Comparison of ENCODE assay signal across 1 cellular context in the genomic region with DNA sequence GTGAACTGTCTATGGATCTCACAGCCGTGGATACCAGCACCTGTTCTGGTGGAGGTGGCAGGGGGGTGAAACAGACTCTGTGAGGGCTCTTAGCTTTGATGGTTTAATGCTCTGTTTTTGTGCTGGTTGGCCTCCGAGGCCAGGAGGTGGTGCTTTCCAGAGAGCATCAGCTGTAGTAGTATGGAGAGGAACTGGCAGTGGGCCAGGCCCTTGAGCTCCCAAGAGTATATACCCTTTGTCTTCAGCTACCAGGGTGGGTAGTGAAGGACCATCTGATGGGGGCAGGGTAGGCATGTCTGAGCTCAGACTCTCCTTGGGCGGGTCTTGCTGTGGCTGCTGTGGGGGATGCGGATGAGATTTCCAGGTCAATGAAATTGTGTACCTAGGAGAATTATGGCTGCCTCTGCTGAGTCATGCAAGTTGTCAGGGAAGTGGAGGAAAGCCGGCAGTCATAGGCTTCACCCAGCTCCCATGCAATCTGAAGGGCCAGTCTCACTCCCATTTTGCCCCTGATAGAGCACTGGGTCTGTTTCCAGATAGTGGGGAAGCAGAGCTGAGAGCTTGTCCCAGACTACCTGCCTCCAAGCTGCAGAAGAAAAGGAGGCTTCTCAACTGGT.
TF ChIP-seq lines count a peak whose summit lies in the region.

No MANE protein-coding gene starts in this region.

TF ChIP-seq in GM23338, 12 proteins besides CTCF, POLR2A, EP300 and RAD21 (continued from another document):
- TF ChIP-seq, protein P1, sequence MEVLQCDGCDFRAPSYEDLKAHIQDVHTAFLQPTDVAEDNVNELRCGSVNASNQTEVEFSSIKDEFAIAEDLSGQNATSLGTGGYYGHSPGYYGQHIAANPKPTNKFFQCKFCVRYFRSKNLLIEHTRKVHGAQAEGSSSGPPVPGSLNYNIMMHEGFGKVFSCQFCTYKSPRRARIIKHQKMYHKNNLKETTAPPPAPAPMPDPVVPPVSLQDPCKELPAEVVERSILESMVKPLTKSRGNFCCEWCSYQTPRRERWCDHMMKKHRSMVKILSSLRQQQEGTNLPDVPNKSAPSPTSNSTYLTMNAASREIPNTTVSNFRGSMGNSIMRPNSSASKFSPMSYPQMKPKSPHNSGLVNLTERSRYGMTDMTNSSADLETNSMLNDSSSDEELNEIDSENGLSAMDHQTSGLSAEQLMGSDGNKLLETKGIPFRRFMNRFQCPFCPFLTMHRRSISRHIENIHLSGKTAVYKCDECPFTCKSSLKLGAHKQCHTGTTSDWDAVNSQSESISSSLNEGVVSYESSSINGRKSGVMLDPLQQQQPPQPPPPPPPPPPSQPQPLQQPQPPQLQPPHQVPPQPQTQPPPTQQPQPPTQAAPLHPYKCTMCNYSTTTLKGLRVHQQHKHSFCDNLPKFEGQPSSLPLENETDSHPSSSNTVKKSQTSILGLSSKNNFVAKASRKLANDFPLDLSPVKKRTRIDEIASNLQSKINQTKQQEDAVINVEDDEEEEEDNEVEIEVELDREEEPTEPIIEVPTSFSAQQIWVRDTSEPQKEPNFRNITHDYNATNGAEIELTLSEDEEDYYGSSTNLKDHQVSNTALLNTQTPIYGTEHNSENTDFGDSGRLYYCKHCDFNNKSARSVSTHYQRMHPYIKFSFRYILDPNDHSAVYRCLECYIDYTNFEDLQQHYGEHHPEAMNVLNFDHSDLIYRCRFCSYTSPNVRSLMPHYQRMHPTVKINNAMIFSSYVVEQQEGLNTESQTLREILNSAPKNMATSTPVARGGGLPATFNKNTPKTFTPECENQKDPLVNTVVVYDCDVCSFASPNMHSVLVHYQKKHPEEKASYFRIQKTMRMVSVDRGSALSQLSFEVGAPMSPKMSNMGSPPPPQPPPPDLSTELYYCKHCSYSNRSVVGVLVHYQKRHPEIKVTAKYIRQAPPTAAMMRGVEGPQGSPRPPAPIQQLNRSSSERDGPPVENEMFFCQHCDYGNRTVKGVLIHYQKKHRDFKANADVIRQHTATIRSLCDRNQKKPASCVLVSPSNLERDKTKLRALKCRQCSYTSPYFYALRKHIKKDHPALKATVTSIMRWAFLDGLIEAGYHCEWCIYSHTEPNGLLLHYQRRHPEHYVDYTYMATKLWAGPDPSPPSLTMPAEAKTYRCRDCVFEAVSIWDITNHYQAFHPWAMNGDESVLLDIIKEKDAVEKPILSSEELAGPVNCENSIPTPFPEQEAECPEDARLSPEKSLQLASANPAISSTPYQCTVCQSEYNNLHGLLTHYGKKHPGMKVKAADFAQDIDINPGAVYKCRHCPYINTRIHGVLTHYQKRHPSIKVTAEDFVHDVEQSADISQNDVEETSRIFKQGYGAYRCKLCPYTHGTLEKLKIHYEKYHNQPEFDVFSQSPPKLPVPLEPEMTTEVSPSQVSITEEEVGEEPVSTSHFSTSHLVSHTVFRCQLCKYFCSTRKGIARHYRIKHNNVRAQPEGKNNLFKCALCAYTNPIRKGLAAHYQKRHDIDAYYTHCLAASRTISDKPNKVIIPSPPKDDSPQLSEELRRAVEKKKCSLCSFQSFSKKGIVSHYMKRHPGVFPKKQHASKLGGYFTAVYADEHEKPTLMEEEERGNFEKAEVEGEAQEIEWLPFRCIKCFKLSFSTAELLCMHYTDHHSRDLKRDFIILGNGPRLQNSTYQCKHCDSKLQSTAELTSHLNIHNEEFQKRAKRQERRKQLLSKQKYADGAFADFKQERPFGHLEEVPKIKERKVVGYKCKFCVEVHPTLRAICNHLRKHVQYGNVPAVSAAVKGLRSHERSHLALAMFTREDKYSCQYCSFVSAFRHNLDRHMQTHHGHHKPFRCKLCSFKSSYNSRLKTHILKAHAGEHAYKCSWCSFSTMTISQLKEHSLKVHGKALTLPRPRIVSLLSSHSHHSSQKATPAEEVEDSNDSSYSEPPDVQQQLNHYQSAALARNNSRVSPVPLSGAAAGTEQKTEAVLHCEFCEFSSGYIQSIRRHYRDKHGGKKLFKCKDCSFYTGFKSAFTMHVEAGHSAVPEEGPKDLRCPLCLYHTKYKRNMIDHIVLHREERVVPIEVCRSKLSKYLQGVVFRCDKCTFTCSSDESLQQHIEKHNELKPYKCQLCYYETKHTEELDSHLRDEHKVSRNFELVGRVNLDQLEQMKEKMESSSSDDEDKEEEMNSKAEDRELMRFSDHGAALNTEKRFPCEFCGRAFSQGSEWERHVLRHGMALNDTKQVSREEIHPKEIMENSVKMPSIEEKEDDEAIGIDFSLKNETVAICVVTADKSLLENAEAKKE (CRISPR knock-in tag; IDR thresholded peaks at IDR 0.05) = no peak
- TF ChIP-seq EZH2 (IDR thresholded peaks at IDR 0.05; ENCODE audit: low read depth, unreplicated experiment) (no peak), STAT1 (IDR thresholded peaks at IDR 0.05; ENCODE audit: unreplicated experiment) (no peak), CREB1 (CRISPR knock-in tag; IDR thresholded peaks at IDR 0.05; ENCODE audit: low read depth) (no peak), ZNF331 (CRISPR knock-in tag; IDR thresholded peaks at IDR 0.05; ENCODE audit: low read depth) (no peak), POLR2AphosphoS5 (IDR thresholded peaks at IDR 0.05; ENCODE audit: low read depth) (no peak), EZH2phosphoT487 (IDR thresholded peaks at IDR 0.05; ENCODE audit: unreplicated experiment) (no peak), NANOG (IDR thresholded peaks at IDR 0.05; ENCODE audit: borderline replicate concordance) (no peak), JUNB (IDR thresholded peaks at IDR 0.05; ENCODE audit: unreplicated experiment) (no peak)
- TF ChIP-seq, protein P2, sequence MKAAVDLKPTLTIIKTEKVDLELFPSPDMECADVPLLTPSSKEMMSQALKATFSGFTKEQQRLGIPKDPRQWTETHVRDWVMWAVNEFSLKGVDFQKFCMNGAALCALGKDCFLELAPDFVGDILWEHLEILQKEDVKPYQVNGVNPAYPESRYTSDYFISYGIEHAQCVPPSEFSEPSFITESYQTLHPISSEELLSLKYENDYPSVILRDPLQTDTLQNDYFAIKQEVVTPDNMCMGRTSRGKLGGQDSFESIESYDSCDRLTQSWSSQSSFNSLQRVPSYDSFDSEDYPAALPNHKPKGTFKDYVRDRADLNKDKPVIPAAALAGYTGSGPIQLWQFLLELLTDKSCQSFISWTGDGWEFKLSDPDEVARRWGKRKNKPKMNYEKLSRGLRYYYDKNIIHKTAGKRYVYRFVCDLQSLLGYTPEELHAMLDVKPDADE (IDR thresholded peaks at IDR 0.05) = no peak
- TF ChIP-seq, protein P3, sequence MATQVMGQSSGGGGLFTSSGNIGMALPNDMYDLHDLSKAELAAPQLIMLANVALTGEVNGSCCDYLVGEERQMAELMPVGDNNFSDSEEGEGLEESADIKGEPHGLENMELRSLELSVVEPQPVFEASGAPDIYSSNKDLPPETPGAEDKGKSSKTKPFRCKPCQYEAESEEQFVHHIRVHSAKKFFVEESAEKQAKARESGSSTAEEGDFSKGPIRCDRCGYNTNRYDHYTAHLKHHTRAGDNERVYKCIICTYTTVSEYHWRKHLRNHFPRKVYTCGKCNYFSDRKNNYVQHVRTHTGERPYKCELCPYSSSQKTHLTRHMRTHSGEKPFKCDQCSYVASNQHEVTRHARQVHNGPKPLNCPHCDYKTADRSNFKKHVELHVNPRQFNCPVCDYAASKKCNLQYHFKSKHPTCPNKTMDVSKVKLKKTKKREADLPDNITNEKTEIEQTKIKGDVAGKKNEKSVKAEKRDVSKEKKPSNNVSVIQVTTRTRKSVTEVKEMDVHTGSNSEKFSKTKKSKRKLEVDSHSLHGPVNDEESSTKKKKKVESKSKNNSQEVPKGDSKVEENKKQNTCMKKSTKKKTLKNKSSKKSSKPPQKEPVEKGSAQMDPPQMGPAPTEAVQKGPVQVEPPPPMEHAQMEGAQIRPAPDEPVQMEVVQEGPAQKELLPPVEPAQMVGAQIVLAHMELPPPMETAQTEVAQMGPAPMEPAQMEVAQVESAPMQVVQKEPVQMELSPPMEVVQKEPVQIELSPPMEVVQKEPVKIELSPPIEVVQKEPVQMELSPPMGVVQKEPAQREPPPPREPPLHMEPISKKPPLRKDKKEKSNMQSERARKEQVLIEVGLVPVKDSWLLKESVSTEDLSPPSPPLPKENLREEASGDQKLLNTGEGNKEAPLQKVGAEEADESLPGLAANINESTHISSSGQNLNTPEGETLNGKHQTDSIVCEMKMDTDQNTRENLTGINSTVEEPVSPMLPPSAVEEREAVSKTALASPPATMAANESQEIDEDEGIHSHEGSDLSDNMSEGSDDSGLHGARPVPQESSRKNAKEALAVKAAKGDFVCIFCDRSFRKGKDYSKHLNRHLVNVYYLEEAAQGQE (IDR thresholded peaks at IDR 0.05; ENCODE audit: unreplicated experiment) = no peak
TF ChIP-seq in GM23338: peak in this region for 0.
